In the genomic region with DNA sequence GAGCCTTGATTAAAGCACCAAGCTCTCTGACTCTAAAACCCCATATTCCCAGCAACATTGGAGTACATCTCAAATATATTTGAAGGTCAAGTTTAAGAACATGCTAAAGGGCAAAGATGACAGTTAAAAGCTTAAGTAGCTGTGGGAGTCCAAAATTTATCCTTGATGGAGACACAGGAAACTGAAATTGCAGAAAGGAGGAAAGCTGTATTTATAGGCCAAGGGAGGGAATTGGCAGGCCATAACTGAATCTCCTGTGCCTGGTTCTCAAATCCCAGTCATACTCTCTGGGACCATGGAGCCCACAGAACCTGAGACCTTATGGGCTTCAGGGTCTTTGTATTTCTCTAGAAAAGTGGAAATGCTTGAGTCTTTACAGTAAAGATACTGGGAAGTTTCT, we compare ENCODE assay signal across 7 cellular contexts.
DNase-seq lines count a peak whose midpoint lies in the region; ATAC-seq and TF ChIP-seq lines count a peak whose summit lies in the region.
"Not testable (repeated sequence)": the region's sequence is repeated elsewhere in the genome, so short reads cannot be mapped to it uniquely, and the experiment has no call there.

No MANE protein-coding gene starts in this region.

- not testable (repeated sequence) for TF ChIP-seq POLR2A in Peyer's patch (IDR thresholded peaks at IDR 0.05)
- peak; percentile 24 for TF ChIP-seq POLR2A in transverse colon (IDR thresholded peaks at IDR 0.05)

- peak overlapping the region in 1 of 4 donors; percentile 45 for H3K4me3 ChIP-seq in Peyer's patch
- peak overlapping the region; percentile 83 for H3K4me3 ChIP-seq in coronary artery
- H3K4me3 ChIP-seq in left ventricle myocardium inferior = peak overlapping the region; percentile 48
- H3K4me3 ChIP-seq in muscle layer of duodenum (ENCODE audit: low read depth in 1 of 2, low read length in 2 of 2) = peak overlapping the region; percentile 61 to 64
- H3K4me3 ChIP-seq in psoas muscle = peak overlapping the region; percentile 51
- H3K4me3 ChIP-seq in stomach smooth muscle (ENCODE audit: low read length in 2 of 2) = peak overlapping the region; percentile 70 to 88
- peak overlapping the region in 3 of 4 donors; percentile 27 to 51 (median 33) for H3K4me3 ChIP-seq in transverse colon

- H3K9ac ChIP-seq in stomach smooth muscle (ENCODE audit: low read length in 2 of 2) = peak overlapping the region; percentile 97 to 99

- in situ Hi-C loops in transverse colon (cut with MboI; ENCODE audit: low pct_ligation_motif_present in 1 of 4, low pct_unique_long_range_greater_than_20kb in 1 of 4, low sequenced_read_pairs in 3 of 4) = not testable (repeated sequence)

- not testable (repeated sequence) for H3K4me1 ChIP-seq in Peyer's patch; muscle layer of duodenum (ENCODE audit: control insufficient read depth in 1 of 2, insufficient read depth in 2 of 2, low read length in 2 of 2); stomach smooth muscle (ENCODE audit: control insufficient read depth, insufficient read depth, low read length)
- peaks cover 98% of the 10 kb centered on the region for H3K4me1 ChIP-seq in left ventricle myocardium inferior
- H3K4me1 ChIP-seq in psoas muscle = peaks cover 60% of the 10 kb centered on the region
- H3K4me1 ChIP-seq in transverse colon = peaks cover 2 to 40% (median 12%) of the 10 kb centered on the region in 4 donors

- not testable (repeated sequence) for ATAC-seq in psoas muscle

- TF ChIP-seq CTCF in Peyer's patch (IDR thresholded peaks at IDR 0.05); coronary artery (IDR thresholded peaks at IDR 0.05); left ventricle myocardium inferior (IDR thresholded peaks at IDR 0.05; ENCODE audit: borderline replicate concordance); psoas muscle (IDR thresholded peaks at IDR 0.05); transverse colon (IDR thresholded peaks at IDR 0.05): not testable (repeated sequence)

- H3K9me3 ChIP-seq in Peyer's patch; left ventricle myocardium inferior (replicated peaks); muscle layer of duodenum (ENCODE audit: control insufficient read depth in 1 of 2, low read length in 2 of 2); psoas muscle; stomach smooth muscle (ENCODE audit: control insufficient read depth in 2 of 2, low read length in 2 of 2); transverse colon: not testable (repeated sequence)

- DNase-seq in Peyer's patch; coronary artery (ENCODE audit: low spot score); left ventricle myocardium inferior; psoas muscle; transverse colon: not testable (repeated sequence)

- H3K27ac ChIP-seq in Peyer's patch = peak overlapping the region; percentile 17 to 88 (median 58)
- H3K27ac ChIP-seq in coronary artery = peak overlapping the region; percentile 88 to 95
- H3K27ac ChIP-seq in left ventricle myocardium inferior (replicated peaks) = peak overlapping the region; percentile 65
- H3K27ac ChIP-seq in muscle layer of duodenum (ENCODE audit: low read length) = peak overlapping the region; percentile 97
- H3K27ac ChIP-seq in psoas muscle = peak overlapping the region; percentile 75
- peak overlapping the region; percentile 95 for H3K27ac ChIP-seq in stomach smooth muscle (ENCODE audit: low read length)
- peak overlapping the region; percentile 81 to 88 (median 86) for H3K27ac ChIP-seq in transverse colon

- H3K36me3 ChIP-seq in Peyer's patch; left ventricle myocardium inferior; muscle layer of duodenum (ENCODE audit: control insufficient read depth in 1 of 2, insufficient read depth in 2 of 2, low read length in 2 of 2); psoas muscle (ENCODE audit: insufficient read depth in 1 of 2, low read depth in 1 of 2); stomach smooth muscle (ENCODE audit: control insufficient read depth in 2 of 2, insufficient read depth in 2 of 2, low read length in 2 of 2); transverse colon: not testable (repeated sequence)

- not testable (repeated sequence) for H3K27me3 ChIP-seq in Peyer's patch; left ventricle myocardium inferior (ENCODE audit: low read depth); muscle layer of duodenum (ENCODE audit: low read depth, low read length); psoas muscle (ENCODE audit: insufficient read depth in 3 of 3, low read length in 2 of 3); stomach smooth muscle (ENCODE audit: control insufficient read depth in 1 of 2, insufficient read depth in 2 of 2, low read length in 2 of 2); transverse colon

- not testable (repeated sequence) for TF ChIP-seq EP300 in transverse colon (IDR thresholded peaks at IDR 0.05; ENCODE audit: low read depth)

- intact Hi-C loops in left ventricle myocardium inferior (cut with micrococcal nuclease); psoas muscle (cut with DNase I); transverse colon (cut with DNase I; ENCODE audit: low total_unique reads): not testable (repeated sequence)
